15 cellular contexts compared by ENCODE assay signal in the genomic region with DNA sequence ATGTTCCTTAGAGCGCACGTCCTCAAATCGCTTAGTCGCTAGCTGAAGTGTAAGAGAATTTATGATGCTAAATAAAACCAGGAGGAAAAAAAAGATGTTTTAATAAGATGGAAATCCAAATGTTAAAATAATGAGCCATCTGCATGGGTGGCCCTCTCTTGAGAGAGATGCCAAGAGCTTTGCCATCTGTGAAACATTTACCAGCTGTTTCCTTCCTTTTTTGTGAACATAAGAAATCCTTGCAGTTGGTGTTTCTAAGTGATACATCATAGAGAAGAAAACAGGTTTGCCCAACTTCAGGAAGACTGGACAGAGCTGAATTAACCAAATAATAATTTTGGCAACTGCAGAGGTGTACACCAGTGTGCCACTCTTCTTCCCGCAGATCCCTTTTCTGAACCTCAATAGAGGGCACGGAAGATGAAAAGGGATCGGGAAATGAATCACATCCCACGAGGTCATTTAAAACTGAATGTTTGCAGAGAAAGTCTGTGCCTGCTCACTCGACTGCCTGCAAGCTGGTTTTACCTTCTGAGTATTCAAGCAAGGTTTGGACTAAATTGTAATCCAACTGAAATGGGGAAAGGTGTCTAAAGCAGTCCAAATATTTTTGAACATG. TPM values are rescaled to one million over a fixed set of nuclear protein-coding genes. Genes with fewer than 3 reads are reported as not detected.
"Had no signal": no experiment of that assay in that cellular context is flagged by ENCODE, and none has a peak within 500 bp of the region (broad histone marks: within the 10 kb centered on the region; RNA-seq: fewer than 3 reads in every experiment).

No MANE protein-coding gene starts in this region.

- H3K36me3 ChIP-seq: gastrocnemius medialis, ovary had no signal

- H3K4me1 ChIP-seq: gastrocnemius medialis, testis had no signal

- H3K9me3 ChIP-seq: gastrocnemius medialis, ovary, testis had no signal

- H3K4me1 Mint-ChIP-seq: activated CD4-positive, alpha-beta memory T cell treated with anti-CD3 and anti-CD28 coated beads, Interleukin-2, amount 10 ng/mL, durations not matched to agents 7 days and 5 days; neural crest cell had no signal

- H3K36me3 Mint-ChIP-seq: activated naive CD8-positive, alpha-beta T cell had no signal

- H3K4me3 ChIP-seq: gastrocnemius medialis, ovary, testis had no signal

- H3K4me3 Mint-ChIP-seq: activated CD4-positive, alpha-beta memory T cell treated with anti-CD3 and anti-CD28 coated beads, Interleukin-2, amount 10 ng/mL, durations not matched to agents 7 days and 5 days; activated naive CD8-positive, alpha-beta T cell; neural crest cell; T-helper 2 cell treated with Interferon-gamma antibody and Interleukin-4, amounts not matched to agents 5 μg/mL and 100 μg/mL, for 36 hours had no signal

- DNase-seq: activated CD4-positive, alpha-beta memory T cell treated with anti-CD3 and anti-CD28 coated beads, Interleukin-2, amount 10 ng/mL, durations not matched to agents 7 days and 5 days; activated gamma-delta T cell; activated T-cell treated with anti-CD3 and anti-CD28 coated beads, Interleukin-2, amount 50 U/mL, for 48 hours; gastrocnemius medialis; kidney; left ventricle myocardium superior; ovary; stimulated activated CD4-positive, alpha-beta T cell treated with anti-CD3 and anti-CD28 coated beads, Interleukin-4, amount 100 ng/mL, for 1 hour; stimulated activated CD8-positive, alpha-beta memory T cell treated with anti-CD3 and anti-CD28 coated beads, Interleukin-4, amount 100 ng/mL, for 48 hours; stimulated activated naive CD8-positive, alpha-beta T cell treated with anti-CD3 and anti-CD28 coated beads, Interleukin-15, Interleukin-2, amounts not matched to agents 100 U/mL and 50 U/mL, for 24 hours; testis had no signal

- H3K27ac ChIP-seq: gastrocnemius medialis, ovary, testis had no signal

- H3K9me3 Mint-ChIP-seq: activated CD4-positive, alpha-beta memory T cell treated with anti-CD3 and anti-CD28 coated beads, Interleukin-2, amount 10 ng/mL, durations not matched to agents 7 days and 5 days; neural crest cell; T-helper 2 cell treated with Interferon-gamma antibody and Interleukin-4, amounts not matched to agents 5 μg/mL and 100 μg/mL, for 36 hours had no signal

- H3K27me3 Mint-ChIP-seq: activated CD4-positive, alpha-beta memory T cell treated with anti-CD3 and anti-CD28 coated beads, Interleukin-2, amount 10 ng/mL, durations not matched to agents 7 days and 5 days had no signal

- ATAC-seq: gastrocnemius medialis; left ventricle myocardium superior; stimulated activated naive CD8-positive, alpha-beta T cell treated with anti-CD3 and anti-CD28 coated beads, Interleukin-15, Interleukin-2, amounts not matched to agents 100 U/mL and 50 U/mL, for 24 hours had no signal

- H3K27ac Mint-ChIP-seq: activated CD4-positive, alpha-beta memory T cell treated with anti-CD3 and anti-CD28 coated beads, Interleukin-2, amount 10 ng/mL, durations not matched to agents 7 days and 5 days; activated naive CD8-positive, alpha-beta T cell; T-helper 2 cell treated with Interferon-gamma antibody and Interleukin-4, amounts not matched to agents 5 μg/mL and 100 μg/mL, for 36 hours had no signal

- FAIRE-seq: endothelial cell of umbilical vein, kidney had no signal

- H3K27me3 ChIP-seq: gastrocnemius medialis, ovary, testis had no signal

RNA-seq across cellular contexts. Expression of gene TSHZ2, which starts 35.7 kb away (rescaled TPM):
- total RNA-seq: endothelial cell of umbilical vein had no signal
- polyA plus RNA-seq: endothelial cell of umbilical vein had no signal
